Comparison of ENCODE assay signal across 8 cellular contexts in the genomic region with DNA sequence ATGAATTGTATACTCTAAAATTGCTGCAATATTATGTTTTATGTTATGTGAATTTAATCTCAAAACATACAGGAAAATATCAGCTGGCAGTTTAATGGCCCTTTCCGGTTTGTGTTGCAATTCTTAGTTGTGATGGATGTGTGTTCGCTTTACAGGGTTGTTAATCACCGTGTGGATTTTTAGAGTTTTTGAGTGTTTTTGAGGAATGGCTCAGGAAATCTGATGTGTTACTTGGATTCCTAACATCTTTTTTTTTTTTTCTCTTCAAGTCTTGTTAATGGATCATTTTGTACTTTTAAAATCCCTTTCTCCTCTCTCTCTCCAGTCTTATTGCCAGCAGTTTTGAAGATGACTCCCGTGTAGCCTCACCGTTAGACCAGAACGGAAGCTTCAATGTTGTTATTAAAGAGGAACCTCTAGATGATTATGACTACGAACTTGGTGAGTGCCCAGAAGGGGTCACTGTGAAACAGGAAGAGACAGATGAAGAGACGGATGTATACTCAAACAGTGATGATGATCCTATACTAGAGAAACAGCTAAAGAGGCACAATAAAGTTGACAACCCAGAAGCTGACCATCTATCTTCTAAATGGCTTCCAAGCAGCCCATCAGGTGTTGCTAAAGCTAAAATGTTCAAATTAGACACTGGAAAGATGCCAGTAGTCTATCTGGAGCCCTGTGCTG. TPM values are rescaled to one million over a fixed set of nuclear protein-coding genes. Genes with fewer than 3 reads are reported as not detected.
DNase-seq lines count a peak whose midpoint lies in the region; ATAC-seq and TF ChIP-seq lines count a peak whose summit lies in the region.

No MANE protein-coding gene starts in this region.

- POLR2A ChIA-PET in A673 (lab: Charles Lee; ENCODE audit: low non-redundant PET) = interaction anchor here (0.5 to 1.0 kb wide), 3 partner anchors 79 to 633 kb away, joined by 3 to 21 read pairs (median 3); partner anchors contain the start of gene MAPKBP1

- CTCF ChIA-PET in A673 (lab: Charles Lee) = interaction anchor here (0.5 to 1.8 kb wide), 8 partner anchors 27 to 209 kb away, joined by 3 to 15 read pairs (median 3); no protein-coding TSS in a partner anchor
- CTCF ChIA-PET in activated naive CD4-positive, alpha-beta T cell treated with anti-CD3 and anti-CD28 coated beads, Interleukin-2, amount 10 ng/mL, durations not matched to agents 7 days and 5 days (lab: Charles Lee) = interaction anchor here (0.7 to 2.4 kb wide), 16 partner anchors 9 to 230 kb away, joined by 3 to 18 read pairs (median 5); partner anchors contain the start of genes MAPKBP1 and MGA

- H3K36me3 Mint-ChIP-seq in activated naive CD4-positive, alpha-beta T cell treated with anti-CD3 and anti-CD28 coated beads, Interleukin-2, amount 10 ng/mL, durations not matched to agents 7 days and 5 days = peaks cover 22% of the 10 kb centered on the region

- intact Hi-C loops in A673 (cut with micrococcal nuclease; ENCODE audit: unreplicated experiment) = no loop called here

- no peak overlapping the region for H2AFZ ChIP-seq in OCI-LY3 (ENCODE audit: low read depth, low read length)

- H3K4me1 ChIP-seq in A673 (ENCODE audit: insufficient read depth, low read length, poor library complexity, severe bottlenecking) (peaks cover 20% of the 10 kb centered on the region), OCI-LY3 (ENCODE audit: low read length) (peaks cover 18% of the 10 kb centered on the region)

- H3K27me3 ChIP-seq in A673 (replicated peaks; ENCODE audit: insufficient read depth, low read depth, low read length, poor library complexity) (no peaks in the 10 kb centered on the region), OCI-LY3 (ENCODE audit: low read depth, low read length) (no peaks in the 10 kb centered on the region)

- H3K36me3 ChIP-seq in A673 (ENCODE audit: insufficient read depth, low read length, poor library complexity, severe bottlenecking) (no peaks in the 10 kb centered on the region), OCI-LY3 (replicated peaks; ENCODE audit: low read depth, low read length) (peaks cover 10% of the 10 kb centered on the region)

- peak overlapping the region; percentile 21 for H3K4me3 ChIP-seq in A673 (ENCODE audit: low read depth, low read length, poor library complexity, severe bottlenecking)
- peak overlapping the region; percentile 44 for H3K4me3 ChIP-seq in OCI-LY3 (ENCODE audit: low read length)

- no peak overlapping the region for H3K4me3 Mint-ChIP-seq in activated naive CD4-positive, alpha-beta T cell treated with anti-CD3 and anti-CD28 coated beads, Interleukin-2, amount 10 ng/mL, durations not matched to agents 7 days and 5 days

- in situ Hi-C loops in GM13977 (cut with MboI; ENCODE audit: low pct_unique_long_range_greater_than_20kb, low sequenced_read_pairs, unreplicated experiment) = no loop called here

- H3K27ac Mint-ChIP-seq in activated naive CD4-positive, alpha-beta T cell treated with anti-CD3 and anti-CD28 coated beads, Interleukin-2, amount 10 ng/mL, durations not matched to agents 7 days and 5 days = peak overlapping the region; percentile 68

- H3K79me2 ChIP-seq in OCI-LY3 (ENCODE audit: low read length) = peaks cover 67% of the 10 kb centered on the region

- H3K9me3 ChIP-seq in A673 (ENCODE audit: low read depth, low read length, poor library complexity, severe bottlenecking) (no peaks in the 10 kb centered on the region), OCI-LY3 (ENCODE audit: insufficient read depth, low read length) (no peaks in the 10 kb centered on the region)

- H3K4me2 ChIP-seq in OCI-LY3 (ENCODE audit: low read length) = peak overlapping the region; percentile 66

- H3K27ac ChIP-seq in A673 (ENCODE audit: low read depth, low read length, poor library complexity, severe bottlenecking) = peak overlapping the region; percentile 58
- H3K27ac ChIP-seq in OCI-LY3 (ENCODE audit: low read length) = no peak overlapping the region; the same call in 1 of the 2 replicates

- no peaks in the 10 kb centered on the region for H3K9me3 Mint-ChIP-seq in activated naive CD4-positive, alpha-beta T cell treated with anti-CD3 and anti-CD28 coated beads, Interleukin-2, amount 10 ng/mL, durations not matched to agents 7 days and 5 days

- BruUV-seq in A673 (replicated peaks; lab: Mats Ljungman, UMichigan) = no TSS peak

- DNase-seq in A673 (ENCODE audit: low spot score) (peak; percentile 84), GM13977 (ENCODE audit: low spot score) (peak; percentile 78), iPS-NIHi7 (ENCODE audit: extremely low spot score) (peak; percentile 22)
- DNase-seq in activated naive CD4-positive, alpha-beta T cell treated with anti-CD3 and anti-CD28 coated beads, Interleukin-2, amount 10 ng/mL, durations not matched to agents 7 days and 5 days = peak; percentile 70
- peak; percentile 5 for DNase-seq in stimulated activated naive CD4-positive, alpha-beta T cell treated with Interleukin-2 at 50 U/mL for 16 hours (lab: John Stamatoyannopoulos, UW)

- H3K4me1 Mint-ChIP-seq in activated naive CD4-positive, alpha-beta T cell treated with anti-CD3 and anti-CD28 coated beads, Interleukin-2, amount 10 ng/mL, durations not matched to agents 7 days and 5 days = peaks cover 28% of the 10 kb centered on the region

- peaks cover 21% of the 10 kb centered on the region for H4K20me1 ChIP-seq in OCI-LY3 (ENCODE audit: insufficient read depth, low read length)

- no peak overlapping the region for H3K9ac ChIP-seq in OCI-LY3 (ENCODE audit: low read length)

- no peaks in the 10 kb centered on the region for H3K27me3 Mint-ChIP-seq in activated naive CD4-positive, alpha-beta T cell treated with anti-CD3 and anti-CD28 coated beads, Interleukin-2, amount 10 ng/mL, durations not matched to agents 7 days and 5 days

- ATAC-seq in HG02840 (IDR thresholded peaks at IDR 0.05; ENCODE audit: low FRiP score, unreplicated experiment) (peak; percentile 80), GM18502 (IDR thresholded peaks at IDR 0.05; ENCODE audit: poor library complexity, unreplicated experiment) (no peak)

- TF ChIP-seq CTCF in A673 (conservative IDR thresholded peaks at IDR 0.05; ENCODE audit: low read depth, low read length) = peak; percentile 74
- peak; percentile 48 for TF ChIP-seq CTCF in GM13977 (IDR thresholded peaks at IDR 0.05; ENCODE audit: extremely low read depth, insufficient read depth, missing control alignments)
- TF ChIP-seq CTCF in OCI-LY3 (IDR thresholded peaks at IDR 0.05; ENCODE audit: low read depth, low read length) = peak; percentile 74

RNA-seq across cellular contexts. Expression of gene MGA, which starts 35.7 kb away (rescaled TPM):
- total RNA-seq in A673 (2021) = 42.1 and 49.3 TPM in 2 replicates

Comparison
In these comparisons a context has a peak if more than half of its experiments do, and no peak if none do; other contexts are left out.
1. DNase-seq: peak in every context shown above with its lines; median percentile 84 in A673; 78 in GM13977; 70 in activated naive CD4-positive, alpha-beta T cell treated with anti-CD3 and anti-CD28 coated beads, Interleukin-2, amount 10 ng/mL, durations not matched to agents 7 days and 5 days; 22 in iPS-NIHi7; 5 in stimulated activated naive CD4-positive, alpha-beta T cell treated with Interleukin-2 at 50 U/mL for 16 hours.